1 cellular context compared by ENCODE assay signal in the genomic region with DNA sequence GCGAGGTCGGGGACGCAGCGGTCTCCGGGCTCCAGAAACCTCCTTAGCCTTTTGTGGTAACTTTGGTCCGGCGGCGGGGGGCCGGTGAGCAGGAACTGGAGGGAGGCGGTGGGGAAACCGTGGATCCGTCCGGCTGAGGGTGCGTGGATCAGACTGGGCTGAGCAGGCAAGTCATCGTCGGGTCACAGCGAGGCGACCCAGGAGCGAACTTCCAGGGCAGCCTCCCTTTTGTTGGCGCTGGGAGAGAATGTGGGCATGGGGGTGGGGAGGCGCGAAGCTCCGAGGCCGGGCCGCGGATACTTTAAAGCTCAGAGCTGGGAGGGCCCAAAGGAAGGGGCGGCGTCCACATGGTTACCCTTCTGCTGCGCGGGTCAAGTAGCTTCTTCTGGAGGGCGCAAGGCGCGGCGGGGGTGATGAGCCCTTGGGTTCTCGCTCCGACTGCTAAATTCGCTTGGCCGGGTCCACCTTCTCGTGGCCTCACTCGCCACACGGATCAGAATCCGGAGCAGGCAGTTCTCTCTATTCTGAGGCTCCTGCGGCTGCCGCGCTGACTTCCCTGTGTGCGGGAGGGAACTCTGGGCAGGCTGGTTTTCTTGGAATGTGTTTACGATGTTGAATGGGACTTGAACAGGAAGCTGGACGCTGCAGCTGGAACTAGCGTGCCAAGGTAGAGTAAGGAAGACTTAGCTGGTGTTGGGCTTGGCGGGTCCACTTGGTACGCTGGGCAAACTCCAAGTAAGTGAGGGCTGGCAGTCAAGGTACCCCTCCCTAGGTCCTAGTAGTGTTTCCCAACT.
TF ChIP-seq lines count a peak whose summit lies in the region.

No MANE protein-coding gene starts in this region.

TF ChIP-seq in HEK293, 187 proteins besides CTCF, POLR2A, EP300 and RAD21 (continued from another document and continues in another):
- TF ChIP-seq, protein P1, sequence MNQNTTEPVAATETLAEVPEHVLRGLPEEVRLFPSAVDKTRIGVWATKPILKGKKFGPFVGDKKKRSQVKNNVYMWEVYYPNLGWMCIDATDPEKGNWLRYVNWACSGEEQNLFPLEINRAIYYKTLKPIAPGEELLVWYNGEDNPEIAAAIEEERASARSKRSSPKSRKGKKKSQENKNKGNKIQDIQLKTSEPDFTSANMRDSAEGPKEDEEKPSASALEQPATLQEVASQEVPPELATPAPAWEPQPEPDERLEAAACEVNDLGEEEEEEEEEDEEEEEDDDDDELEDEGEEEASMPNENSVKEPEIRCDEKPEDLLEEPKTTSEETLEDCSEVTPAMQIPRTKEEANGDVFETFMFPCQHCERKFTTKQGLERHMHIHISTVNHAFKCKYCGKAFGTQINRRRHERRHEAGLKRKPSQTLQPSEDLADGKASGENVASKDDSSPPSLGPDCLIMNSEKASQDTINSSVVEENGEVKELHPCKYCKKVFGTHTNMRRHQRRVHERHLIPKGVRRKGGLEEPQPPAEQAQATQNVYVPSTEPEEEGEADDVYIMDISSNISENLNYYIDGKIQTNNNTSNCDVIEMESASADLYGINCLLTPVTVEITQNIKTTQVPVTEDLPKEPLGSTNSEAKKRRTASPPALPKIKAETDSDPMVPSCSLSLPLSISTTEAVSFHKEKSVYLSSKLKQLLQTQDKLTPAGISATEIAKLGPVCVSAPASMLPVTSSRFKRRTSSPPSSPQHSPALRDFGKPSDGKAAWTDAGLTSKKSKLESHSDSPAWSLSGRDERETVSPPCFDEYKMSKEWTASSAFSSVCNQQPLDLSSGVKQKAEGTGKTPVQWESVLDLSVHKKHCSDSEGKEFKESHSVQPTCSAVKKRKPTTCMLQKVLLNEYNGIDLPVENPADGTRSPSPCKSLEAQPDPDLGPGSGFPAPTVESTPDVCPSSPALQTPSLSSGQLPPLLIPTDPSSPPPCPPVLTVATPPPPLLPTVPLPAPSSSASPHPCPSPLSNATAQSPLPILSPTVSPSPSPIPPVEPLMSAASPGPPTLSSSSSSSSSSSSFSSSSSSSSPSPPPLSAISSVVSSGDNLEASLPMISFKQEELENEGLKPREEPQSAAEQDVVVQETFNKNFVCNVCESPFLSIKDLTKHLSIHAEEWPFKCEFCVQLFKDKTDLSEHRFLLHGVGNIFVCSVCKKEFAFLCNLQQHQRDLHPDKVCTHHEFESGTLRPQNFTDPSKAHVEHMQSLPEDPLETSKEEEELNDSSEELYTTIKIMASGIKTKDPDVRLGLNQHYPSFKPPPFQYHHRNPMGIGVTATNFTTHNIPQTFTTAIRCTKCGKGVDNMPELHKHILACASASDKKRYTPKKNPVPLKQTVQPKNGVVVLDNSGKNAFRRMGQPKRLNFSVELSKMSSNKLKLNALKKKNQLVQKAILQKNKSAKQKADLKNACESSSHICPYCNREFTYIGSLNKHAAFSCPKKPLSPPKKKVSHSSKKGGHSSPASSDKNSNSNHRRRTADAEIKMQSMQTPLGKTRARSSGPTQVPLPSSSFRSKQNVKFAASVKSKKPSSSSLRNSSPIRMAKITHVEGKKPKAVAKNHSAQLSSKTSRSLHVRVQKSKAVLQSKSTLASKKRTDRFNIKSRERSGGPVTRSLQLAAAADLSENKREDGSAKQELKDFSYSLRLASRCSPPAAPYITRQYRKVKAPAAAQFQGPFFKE (tag by site-specific recombination; IDR thresholded peaks at IDR 0.05; ENCODE audit: borderline replicate concordance): no peak
- TF ChIP-seq ZNF837 (tag by site-specific recombination; IDR thresholded peaks at IDR 0.05) (no peak), SETDB1 (IDR thresholded peaks at IDR 0.05; ENCODE audit: insufficient read length, low read length) (no peak), ZFP3 (tag by site-specific recombination; IDR thresholded peaks at IDR 0.05; ENCODE audit: low read depth) (no peak), ZSCAN16 (tag by site-specific recombination; IDR thresholded peaks at IDR 0.05) (no peak), ZNF239 (tag by site-specific recombination; IDR thresholded peaks at IDR 0.05) (no peak), ZNF37A (tag by site-specific recombination; IDR thresholded peaks at IDR 0.05) (no peak), KLF16 (tag by site-specific recombination; IDR thresholded peaks at IDR 0.05) (0 out of 2 replicates have a peak, but pooled peaks have one; percentile 33), INSM2 (tag by site-specific recombination; IDR thresholded peaks at IDR 0.05) (0 out of 2 replicates have a peak, but pooled peaks have one; percentile 27), ZNF558 (tag by site-specific recombination; IDR thresholded peaks at IDR 0.05) (no peak), ZNF571 (tag by site-specific recombination; IDR thresholded peaks at IDR 0.05) (no peak), ZNF132 (tag by site-specific recombination; IDR thresholded peaks at IDR 0.05; ENCODE audit: borderline replicate concordance) (no peak), ZBTB20 (tag by site-specific recombination; IDR thresholded peaks at IDR 0.05) (peak; percentile 46; the same call in 1 of the 2 replicates), ZNF362 (tag by site-specific recombination; IDR thresholded peaks at IDR 0.05) (no peak), ZFHX2 (tag by site-specific recombination; conservative IDR thresholded peaks at IDR 0.05) (no peak), ZNF341 (tag by site-specific recombination; IDR thresholded peaks at IDR 0.05; ENCODE audit: low read depth) (no peak; the same call in 1 of the 2 replicates), ZNF473 (tag by site-specific recombination; IDR thresholded peaks at IDR 0.05) (no peak), ZNF121 (tag by site-specific recombination; IDR thresholded peaks at IDR 0.05) (no peak), ZNF394 (tag by site-specific recombination; IDR thresholded peaks at IDR 0.05; ENCODE audit: borderline replicate concordance) (no peak), ZNF174 (tag by site-specific recombination; IDR thresholded peaks at IDR 0.05) (no peak), PATZ1 (tag by site-specific recombination; IDR thresholded peaks at IDR 0.05) (peak; percentile 75), ZNF302 (tag by site-specific recombination; IDR thresholded peaks at IDR 0.05; ENCODE audit: low read depth) (no peak)
- TF ChIP-seq, protein P2, sequence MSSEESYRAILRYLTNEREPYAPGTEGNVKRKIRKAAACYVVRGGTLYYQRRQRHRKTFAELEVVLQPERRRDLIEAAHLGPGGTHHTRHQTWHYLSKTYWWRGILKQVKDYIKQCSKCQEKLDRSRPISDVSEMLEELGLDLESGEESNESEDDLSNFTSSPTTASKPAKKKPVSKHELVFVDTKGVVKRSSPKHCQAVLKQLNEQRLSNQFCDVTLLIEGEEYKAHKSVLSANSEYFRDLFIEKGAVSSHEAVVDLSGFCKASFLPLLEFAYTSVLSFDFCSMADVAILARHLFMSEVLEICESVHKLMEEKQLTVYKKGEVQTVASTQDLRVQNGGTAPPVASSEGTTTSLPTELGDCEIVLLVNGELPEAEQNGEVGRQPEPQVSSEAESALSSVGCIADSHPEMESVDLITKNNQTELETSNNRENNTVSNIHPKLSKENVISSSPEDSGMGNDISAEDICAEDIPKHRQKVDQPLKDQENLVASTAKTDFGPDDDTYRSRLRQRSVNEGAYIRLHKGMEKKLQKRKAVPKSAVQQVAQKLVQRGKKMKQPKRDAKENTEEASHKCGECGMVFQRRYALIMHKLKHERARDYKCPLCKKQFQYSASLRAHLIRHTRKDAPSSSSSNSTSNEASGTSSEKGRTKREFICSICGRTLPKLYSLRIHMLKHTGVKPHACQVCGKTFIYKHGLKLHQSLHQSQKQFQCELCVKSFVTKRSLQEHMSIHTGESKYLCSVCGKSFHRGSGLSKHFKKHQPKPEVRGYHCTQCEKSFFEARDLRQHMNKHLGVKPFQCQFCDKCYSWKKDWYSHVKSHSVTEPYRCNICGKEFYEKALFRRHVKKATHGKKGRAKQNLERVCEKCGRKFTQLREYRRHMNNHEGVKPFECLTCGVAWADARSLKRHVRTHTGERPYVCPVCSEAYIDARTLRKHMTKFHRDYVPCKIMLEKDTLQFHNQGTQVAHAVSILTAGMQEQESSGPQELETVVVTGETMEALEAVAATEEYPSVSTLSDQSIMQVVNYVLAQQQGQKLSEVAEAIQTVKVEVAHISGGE (tag by site-specific recombination; conservative IDR thresholded peaks at IDR 0.05; ENCODE audit: low read depth): peak; percentile 16; the same call in 1 of the 2 replicates
- TF ChIP-seq, protein P3, sequence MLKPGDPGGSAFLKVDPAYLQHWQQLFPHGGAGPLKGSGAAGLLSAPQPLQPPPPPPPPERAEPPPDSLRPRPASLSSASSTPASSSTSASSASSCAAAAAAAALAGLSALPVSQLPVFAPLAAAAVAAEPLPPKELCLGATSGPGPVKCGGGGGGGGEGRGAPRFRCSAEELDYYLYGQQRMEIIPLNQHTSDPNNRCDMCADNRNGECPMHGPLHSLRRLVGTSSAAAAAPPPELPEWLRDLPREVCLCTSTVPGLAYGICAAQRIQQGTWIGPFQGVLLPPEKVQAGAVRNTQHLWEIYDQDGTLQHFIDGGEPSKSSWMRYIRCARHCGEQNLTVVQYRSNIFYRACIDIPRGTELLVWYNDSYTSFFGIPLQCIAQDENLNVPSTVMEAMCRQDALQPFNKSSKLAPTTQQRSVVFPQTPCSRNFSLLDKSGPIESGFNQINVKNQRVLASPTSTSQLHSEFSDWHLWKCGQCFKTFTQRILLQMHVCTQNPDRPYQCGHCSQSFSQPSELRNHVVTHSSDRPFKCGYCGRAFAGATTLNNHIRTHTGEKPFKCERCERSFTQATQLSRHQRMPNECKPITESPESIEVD (tag by site-specific recombination; IDR thresholded peaks at IDR 0.05): no peak
- TF ChIP-seq, protein P4, sequence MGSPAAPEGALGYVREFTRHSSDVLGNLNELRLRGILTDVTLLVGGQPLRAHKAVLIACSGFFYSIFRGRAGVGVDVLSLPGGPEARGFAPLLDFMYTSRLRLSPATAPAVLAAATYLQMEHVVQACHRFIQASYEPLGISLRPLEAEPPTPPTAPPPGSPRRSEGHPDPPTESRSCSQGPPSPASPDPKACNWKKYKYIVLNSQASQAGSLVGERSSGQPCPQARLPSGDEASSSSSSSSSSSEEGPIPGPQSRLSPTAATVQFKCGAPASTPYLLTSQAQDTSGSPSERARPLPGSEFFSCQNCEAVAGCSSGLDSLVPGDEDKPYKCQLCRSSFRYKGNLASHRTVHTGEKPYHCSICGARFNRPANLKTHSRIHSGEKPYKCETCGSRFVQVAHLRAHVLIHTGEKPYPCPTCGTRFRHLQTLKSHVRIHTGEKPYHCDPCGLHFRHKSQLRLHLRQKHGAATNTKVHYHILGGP (tag by site-specific recombination; IDR thresholded peaks at IDR 0.05): no peak
- TF ChIP-seq, protein P5, sequence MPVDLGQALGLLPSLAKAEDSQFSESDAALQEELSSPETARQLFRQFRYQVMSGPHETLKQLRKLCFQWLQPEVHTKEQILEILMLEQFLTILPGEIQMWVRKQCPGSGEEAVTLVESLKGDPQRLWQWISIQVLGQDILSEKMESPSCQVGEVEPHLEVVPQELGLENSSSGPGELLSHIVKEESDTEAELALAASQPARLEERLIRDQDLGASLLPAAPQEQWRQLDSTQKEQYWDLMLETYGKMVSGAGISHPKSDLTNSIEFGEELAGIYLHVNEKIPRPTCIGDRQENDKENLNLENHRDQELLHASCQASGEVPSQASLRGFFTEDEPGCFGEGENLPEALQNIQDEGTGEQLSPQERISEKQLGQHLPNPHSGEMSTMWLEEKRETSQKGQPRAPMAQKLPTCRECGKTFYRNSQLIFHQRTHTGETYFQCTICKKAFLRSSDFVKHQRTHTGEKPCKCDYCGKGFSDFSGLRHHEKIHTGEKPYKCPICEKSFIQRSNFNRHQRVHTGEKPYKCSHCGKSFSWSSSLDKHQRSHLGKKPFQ (tag by site-specific recombination; IDR thresholded peaks at IDR 0.05): no peak
